1 cellular context compared by ENCODE assay signal in the genomic region with DNA sequence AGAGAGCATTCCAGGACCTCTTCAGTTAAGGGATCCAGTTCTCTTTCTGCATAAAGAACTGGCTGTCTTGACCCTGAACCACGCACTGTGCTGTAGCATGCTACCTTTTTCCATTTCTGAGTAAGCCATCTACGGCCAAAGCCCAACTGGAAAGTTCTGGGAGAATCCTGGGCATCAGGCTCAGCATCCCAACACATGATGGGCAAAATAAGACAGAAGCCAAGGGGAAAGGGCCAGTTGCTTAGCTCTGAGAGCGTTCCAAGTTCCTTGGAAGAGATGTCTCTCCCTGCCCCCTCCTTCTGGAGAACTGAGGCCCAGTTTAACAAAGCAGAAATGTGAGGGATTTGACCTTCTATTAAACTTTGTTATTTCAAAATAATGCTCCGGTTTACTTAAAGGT.
TF ChIP-seq lines count a peak whose summit lies in the region.

No MANE protein-coding gene starts in this region.

TF ChIP-seq in GM23338, 12 proteins besides CTCF, POLR2A, EP300 and RAD21 (continued from another document):
- TF ChIP-seq, protein P1, sequence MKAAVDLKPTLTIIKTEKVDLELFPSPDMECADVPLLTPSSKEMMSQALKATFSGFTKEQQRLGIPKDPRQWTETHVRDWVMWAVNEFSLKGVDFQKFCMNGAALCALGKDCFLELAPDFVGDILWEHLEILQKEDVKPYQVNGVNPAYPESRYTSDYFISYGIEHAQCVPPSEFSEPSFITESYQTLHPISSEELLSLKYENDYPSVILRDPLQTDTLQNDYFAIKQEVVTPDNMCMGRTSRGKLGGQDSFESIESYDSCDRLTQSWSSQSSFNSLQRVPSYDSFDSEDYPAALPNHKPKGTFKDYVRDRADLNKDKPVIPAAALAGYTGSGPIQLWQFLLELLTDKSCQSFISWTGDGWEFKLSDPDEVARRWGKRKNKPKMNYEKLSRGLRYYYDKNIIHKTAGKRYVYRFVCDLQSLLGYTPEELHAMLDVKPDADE (IDR thresholded peaks at IDR 0.05) = no peak
- TF ChIP-seq ZNF114 (CRISPR knock-in tag; IDR thresholded peaks at IDR 0.05) = no peak
- TF ChIP-seq EZH2 (IDR thresholded peaks at IDR 0.05; ENCODE audit: low read depth, unreplicated experiment) = no peak
- no peak for TF ChIP-seq ZNF331 (CRISPR knock-in tag; IDR thresholded peaks at IDR 0.05; ENCODE audit: low read depth)
- no peak for TF ChIP-seq POLR2AphosphoS5 (IDR thresholded peaks at IDR 0.05; ENCODE audit: low read depth)
- TF ChIP-seq JUNB (IDR thresholded peaks at IDR 0.05; ENCODE audit: unreplicated experiment) = no peak
- TF ChIP-seq EZH2phosphoT487 (IDR thresholded peaks at IDR 0.05; ENCODE audit: unreplicated experiment) = no peak
- no peak for TF ChIP-seq NANOG (IDR thresholded peaks at IDR 0.05; ENCODE audit: borderline replicate concordance)
TF ChIP-seq in GM23338: peak in this region for 0.
